ENCODE assay signal across 31 cellular contexts in genomic region chr1:26450906-26451305, GRCh38. TPM values are rescaled to one million over a fixed set of nuclear protein-coding genes. Genes with fewer than 3 reads are reported as not detected.
"Had no signal": no experiment of that assay in that cellular context is flagged by ENCODE, and none has a peak within 500 bp of the region (broad histone marks: within the 10 kb centered on the region; RNA-seq: fewer than 3 reads in every experiment).

No MANE protein-coding gene starts in this region.

- H3K27me3 Mint-ChIP-seq: memory B cell; naive B cell; natural killer cell treated with Interleukin-12 subunit alpha and Interleukin-12 subunit beta and Interleukin-15 and Interleukin-18, amount 100 ng/mL, for 72 hours; stimulated activated naive CD8-positive, alpha-beta T cell treated with anti-CD3 and anti-CD28 coated beads, Interleukin-15, amount 100 ng/mL, for 72 hours had no signal

- H3K27ac Mint-ChIP-seq: memory B cell; natural killer cell treated with Interleukin-12 subunit alpha and Interleukin-12 subunit beta and Interleukin-15 and Interleukin-18, amount 100 ng/mL, for 72 hours; neural progenitor cell had no signal

- H3K9me3 ChIP-seq: colonic mucosa, esophagus squamous epithelium, mucosa of descending colon, prostate gland, right atrium auricular region, suprapubic skin, tibial artery, upper lobe of right lung, uterus had no signal

- H3K4me2 ChIP-seq: neural progenitor cell, smooth muscle cell had no signal

- H2AFZ ChIP-seq: neural progenitor cell had no signal

- H3K27me3 ChIP-seq: colonic mucosa, esophagus squamous epithelium, neural progenitor cell, right atrium auricular region, suprapubic skin, tibial artery, upper lobe of right lung, uterus had no signal

- DNase-seq: colonic mucosa; dermis blood vessel endothelial cell; effector memory CD4-positive, alpha-beta T cell; esophagus squamous epithelium; foreskin melanocyte; hypothalamus; mucosa of descending colon; naive B cell; stimulated activated CD4-positive, alpha-beta T cell treated with anti-CD3 and anti-CD28 coated beads, Interleukin-12 subunit alpha, Interleukin-12 subunit beta, amount 100 ng/mL, for 4 hours; stimulated activated CD4-positive, alpha-beta T cell treated with anti-CD3 and anti-CD28 coated beads, Interleukin-1b, Interleukin-23, amount 100 ng/mL, for 48 hours; stimulated activated CD4-positive, alpha-beta T cell treated with anti-CD3 and anti-CD28 coated beads, Interleukin-4, amount 100 ng/mL, for 1 hour; stimulated activated CD8-positive, alpha-beta memory T cell treated with anti-CD3 and anti-CD28 coated beads, Interleukin-4, amount 100 ng/mL, for 48 hours; stimulated activated naive CD4-positive, alpha-beta T cell; stimulated activated naive CD8-positive, alpha-beta T cell treated with anti-CD3 and anti-CD28 coated beads, Interleukin-15, amount 100 ng/mL, for 72 hours; tibial artery; upper lobe of right lung; uterus had no signal

- ATAC-seq: mucosa of descending colon; natural killer cell treated with Interleukin-12 subunit alpha and Interleukin-12 subunit beta and Interleukin-15 and Interleukin-18, amount 100 ng/mL, for 72 hours; sciatic nerve; stimulated activated naive CD8-positive, alpha-beta T cell treated with anti-CD3 and anti-CD28 coated beads, Interleukin-15, amount 100 ng/mL, for 72 hours; upper lobe of right lung had no signal

- H3K4me1 ChIP-seq: colonic mucosa, neural progenitor cell, prostate gland, right atrium auricular region, suprapubic skin, tibial artery, upper lobe of right lung, uterus had no signal

- H3K27ac ChIP-seq: colonic mucosa, esophagus squamous epithelium, neural progenitor cell, prostate gland, right atrium auricular region, suprapubic skin, tibial artery, upper lobe of right lung, uterus had no signal

- H3K36me3 ChIP-seq: uterus had no signal

- H3K4me1 Mint-ChIP-seq: neural progenitor cell; stimulated activated naive CD8-positive, alpha-beta T cell treated with anti-CD3 and anti-CD28 coated beads, Interleukin-15, amount 100 ng/mL, for 72 hours had no signal

- H3K4me3 ChIP-seq: colonic mucosa, esophagus squamous epithelium, lung, mucosa of descending colon, neural progenitor cell, prostate gland, right atrium auricular region, smooth muscle cell, suprapubic skin, tibial artery, upper lobe of right lung, uterus had no signal

- H3K4me3 Mint-ChIP-seq: memory B cell; natural killer cell treated with Interleukin-12 subunit alpha and Interleukin-12 subunit beta and Interleukin-15 and Interleukin-18, amount 100 ng/mL, for 72 hours; neural progenitor cell; stimulated activated naive CD8-positive, alpha-beta T cell treated with anti-CD3 and anti-CD28 coated beads, Interleukin-15, amount 100 ng/mL, for 72 hours had no signal

- H3K9me3 Mint-ChIP-seq: memory B cell; naive B cell; natural killer cell treated with Interleukin-12 subunit alpha and Interleukin-12 subunit beta and Interleukin-15 and Interleukin-18, amount 100 ng/mL, for 72 hours; neural progenitor cell; stimulated activated naive CD8-positive, alpha-beta T cell treated with anti-CD3 and anti-CD28 coated beads, Interleukin-15, amount 100 ng/mL, for 72 hours had no signal

RNA-seq across cellular contexts. Expression of gene LIN28A, which starts 40.3 kb away (rescaled TPM):
- total RNA-seq: chondrocyte; dermis blood vessel endothelial cell; endothelial cell of umbilical vein; epithelial cell of proximal tubule; esophagus squamous epithelium; liver; mucosa of descending colon; natural killer cell treated with Interleukin-12 subunit alpha and Interleukin-12 subunit beta and Interleukin-15 and Interleukin-18, amount 100 ng/mL, for 72 hours; osteocyte; right atrium auricular region; sciatic nerve; smooth muscle cell; suprapubic skin; upper lobe of right lung had no signal
